13 cellular contexts compared by ENCODE assay signal in genomic region chr1:245969274-245969673, GRCh38.
DNase-seq lines count a peak whose midpoint lies in the region; FAIRE-seq and TF ChIP-seq lines count a peak whose summit lies in the region.
"Had no signal": no experiment of that assay in that cellular context is flagged by ENCODE, and none has a peak within 500 bp of the region (broad histone marks: within the 10 kb centered on the region; RNA-seq: fewer than 3 reads in every experiment).

No MANE protein-coding gene starts in this region.

- H2BK5ac ChIP-seq in H1 (ENCODE audit: low read depth, low read length): no peak overlapping the region

- H3K36me3 ChIP-seq in H1 (ENCODE audit: control insufficient read depth in 2 of 4, insufficient read depth in 4 of 4, low read length in 3 of 4): no peaks in the 10 kb centered on the region
- H3K36me3 ChIP-seq in mesodermal cell (ENCODE audit: control insufficient read depth, insufficient read depth, low read length): no peaks in the 10 kb centered on the region
- H3K36me3 ChIP-seq in suprapubic skin: no peaks in the 10 kb centered on the region
- H3K36me3 ChIP-seq: BLaER1 treated with 17β-estradiol and CSF1 and Interleukin-3, amounts not matched to agents 10 nM and 100 nM; lower lobe of right lung had no signal

- peak overlapping the region; percentile 39; the same call in 1 of the 2 replicates for H2BK12ac ChIP-seq in H1 (ENCODE audit: low read depth, low read length)

- CTCF ChIA-PET in H1 (lab: Charles Lee; ENCODE audit: partially characterized antibody): no interaction called here

- H4K8ac ChIP-seq in H1 (ENCODE audit: extremely low read depth, insufficient read depth, low read length): no peak overlapping the region

- POLR2A ChIA-PET in H1 (lab: Charles Lee; ENCODE audit: partially characterized antibody): interaction anchor here (0.6 kb wide), 1 partner anchor 356 kb away, joined by 3 read pairs; no protein-coding TSS in a partner anchor

- no peaks in the 10 kb centered on the region for H3K27me3 ChIP-seq in H1 (replicated peaks in 1 of 4; ENCODE audit: control insufficient read depth in 3 of 4, extremely low read depth in 1 of 4, insufficient read depth in 3 of 4, low read length in 3 of 4)
- H3K27me3 ChIP-seq in suprapubic skin: no peaks in the 10 kb centered on the region
- H3K27me3 ChIP-seq: BLaER1 treated with 17β-estradiol and CSF1 and Interleukin-3, amounts not matched to agents 10 nM and 100 nM had no signal

- H3K4me3 ChIP-seq in H1 (ENCODE audit: extremely low read depth in 1 of 4, insufficient read depth in 2 of 4, low read depth in 3 of 4, low read length in 4 of 4): no peak overlapping the region
- H3K4me3 ChIP-seq in mesodermal cell (ENCODE audit: extremely low read depth, insufficient read depth, low read length, poor library complexity, severe bottlenecking): no peak overlapping the region
- H3K4me3 ChIP-seq in suprapubic skin: no peak overlapping the region
- H3K4me3 ChIP-seq: BLaER1 treated with 17β-estradiol and CSF1 and Interleukin-3, amounts not matched to agents 10 nM and 100 nM; lower lobe of right lung had no signal

- TF ChIP-seq POLR2A in H1 (IDR thresholded peaks at IDR 0.05; ENCODE audit: control extremely low read depth in 1 of 2, low read depth in 2 of 2, low read length in 2 of 2) (no peak), suprapubic skin (IDR thresholded peaks at IDR 0.05) (no peak)

- peaks cover 2 to 12% (median 6%) of the 10 kb centered on the region in 4 experiments; a peak in 5 of 7 replicates for H3K4me1 ChIP-seq in H1 (replicated peaks in 1 of 4; ENCODE audit: control insufficient read depth in 3 of 4, insufficient read depth in 4 of 4, low read length in 3 of 4)
- H3K4me1 ChIP-seq in mesodermal cell (ENCODE audit: control insufficient read depth, insufficient read depth, low read length, poor library complexity, severe bottlenecking): peaks cover 16% of the 10 kb centered on the region
- no peaks in the 10 kb centered on the region for H3K4me1 ChIP-seq in suprapubic skin
- H3K4me1 ChIP-seq: BLaER1 treated with 17β-estradiol and CSF1 and Interleukin-3, amounts not matched to agents 10 nM and 100 nM; lower lobe of right lung had no signal

- H3K14ac ChIP-seq in H1 (ENCODE audit: insufficient read length): no peak overlapping the region

- no peak overlapping the region for H3K18ac ChIP-seq in H1 (ENCODE audit: extremely low read depth, low read length)

- H3K23me2 ChIP-seq in H1 (ENCODE audit: low read depth, low read length): no peaks in the 10 kb centered on the region

- H4K91ac ChIP-seq in H1 (replicated peaks; ENCODE audit: insufficient read length, low read length): no peak overlapping the region

- no peak overlapping the region for H3K9ac ChIP-seq in H1 (replicated peaks in 1 of 4; ENCODE audit: extremely low read depth in 1 of 4, low read depth in 3 of 4, low read length in 3 of 4)
- H3K9ac ChIP-seq: BLaER1 treated with 17β-estradiol and CSF1 and Interleukin-3, amounts not matched to agents 10 nM and 100 nM had no signal

- TF ChIP-seq CTCF in AG09319 (IDR thresholded peaks at IDR 0.05; ENCODE audit: low read depth, low read length) (no peak), H1 (IDR thresholded peaks at IDR 0.05; ENCODE audit: control extremely low read depth in 1 of 3, insufficient read depth in 1 of 3, low read depth in 1 of 3, low read length in 3 of 3) (no peak), suprapubic skin (IDR thresholded peaks at IDR 0.05) (no peak)

- DNase-seq in AG09319 (ENCODE audit: extremely low read depth, low read depth) (peak; percentile 23), LHCN-M2 (ENCODE audit: low read depth) (peak; percentile 92), H1 (ENCODE audit: low read depth in 1 of 2, low spot score in 2 of 2) (no peak), suprapubic skin (ENCODE audit: low spot score in 2 of 2) (no peak), NAMALWA (ENCODE audit: low spot score) (no peak), D341Med (ENCODE audit: low spot score) (no peak)
- DNase-seq in stimulated activated CD4-positive, alpha-beta T cell treated with anti-CD3 and anti-CD28 coated beads, Interleukin-1b, Interleukin-23, amount 100 ng/mL, for 48 hours: no peak
- DNase-seq: erythroblast, lower lobe of right lung, SHP77 treated with DMSO at 0.1 percent for 48 hours, small intestine had no signal

- no peaks in the 10 kb centered on the region for H3K79me2 ChIP-seq in H1 (ENCODE audit: control insufficient read depth in 1 of 2, insufficient read depth in 2 of 2, low read length in 2 of 2)

- TF ChIP-seq RAD21 in H1 (IDR thresholded peaks at IDR 0.05 in 1 of 2, conservative IDR thresholded peaks at IDR 0.05 in 1 of 2; ENCODE audit: low read depth in 2 of 2, low read length in 2 of 2): no peak

- H3K23ac ChIP-seq in H1 (ENCODE audit: insufficient read length): no peak overlapping the region

- H4K20me1 ChIP-seq in H1 (replicated peaks in 1 of 2; ENCODE audit: control insufficient read depth in 1 of 2, insufficient read depth in 2 of 2, low read length in 2 of 2): no peaks in the 10 kb centered on the region
- H4K20me1 ChIP-seq: BLaER1 treated with 17β-estradiol and CSF1 and Interleukin-3, amounts not matched to agents 10 nM and 100 nM had no signal

- TF ChIP-seq EP300 in H1 (IDR thresholded peaks at IDR 0.05; ENCODE audit: borderline replicate concordance in 1 of 2, low read depth in 2 of 2, low read length in 2 of 2) (no peak), suprapubic skin (IDR thresholded peaks at IDR 0.05) (no peak)

- H2AK5ac ChIP-seq in H1 (ENCODE audit: low read depth, low read length): no peak overlapping the region

- no peak overlapping the region for H4K5ac ChIP-seq in H1 (ENCODE audit: insufficient read length, low read depth, low read length)

- H3K4me2 ChIP-seq in H1 (ENCODE audit: insufficient read depth in 1 of 2, low read depth in 2 of 2, low read length in 2 of 2): no peak overlapping the region; a peak in 1 of 4 replicates
- H3K4me2 ChIP-seq: BLaER1 treated with 17β-estradiol and CSF1 and Interleukin-3, amounts not matched to agents 10 nM and 100 nM had no signal

- no peaks in the 10 kb centered on the region for H3K9me3 ChIP-seq in H1 (ENCODE audit: insufficient read depth in 2 of 2, low read depth in 1 of 2, low read length in 1 of 2)
- H3K9me3 ChIP-seq in mesodermal cell (ENCODE audit: control insufficient read depth, low read length): no peaks in the 10 kb centered on the region
- H3K9me3 ChIP-seq in suprapubic skin: no peaks in the 10 kb centered on the region
- H3K9me3 ChIP-seq: lower lobe of right lung had no signal

- H2BK15ac ChIP-seq in H1 (ENCODE audit: low read length): no peak overlapping the region; the same call in 1 of the 2 replicates

- H3K56ac ChIP-seq in H1 (replicated peaks; ENCODE audit: insufficient read length, low read depth, low read length): no peak overlapping the region

- H3K4ac ChIP-seq in H1 (replicated peaks; ENCODE audit: insufficient read length, low read depth, low read length): no peak overlapping the region

- WGBS in H1 (ENCODE audit: extremely low coverage in 1 of 2, insufficient coverage in 1 of 2, insufficient read length in 1 of 2, insufficient replicate concordance in 2 of 2, low coverage in 1 of 2, low lambda C conversion rate in 2 of 2, missing lambda C conversion rate in 1 of 2), 2 experiments: 71% methylated on average over 3 of the region's 3 CpGs; no CpG with 5 or more reads in 1 of the 2 experiments
- 61 to 75% methylated on average over 1 to 3 of the region's 3 CpGs for WGBS in mesodermal cell (ENCODE audit: insufficient coverage in 2 of 2), 2 experiments
- WGBS in suprapubic skin: 50% methylated on average over 3 of the region's 3 CpGs

- FAIRE-seq in H1 (lab: Jason Lieb, UNC): no peak
- FAIRE-seq: small intestine had no signal

- H2BK20ac ChIP-seq in H1 (ENCODE audit: low read length): no peak overlapping the region

- no peak overlapping the region for H2BK120ac ChIP-seq in H1 (replicated peaks; ENCODE audit: low read depth, low read length)

- H3K27ac ChIP-seq in H1 (ENCODE audit: low read depth, low read length) (no peak overlapping the region), mesodermal cell (ENCODE audit: low read depth, low read length, severe bottlenecking) (peak overlapping the region; percentile 76), suprapubic skin (no peak overlapping the region)
- H3K27ac ChIP-seq: BLaER1 treated with 17β-estradiol and CSF1 and Interleukin-3, amounts not matched to agents 10 nM and 100 nM; lower lobe of right lung had no signal

- H2AFZ ChIP-seq in H1 (ENCODE audit: low read length): no peak overlapping the region

- no peaks in the 10 kb centered on the region for H3K79me1 ChIP-seq in H1 (ENCODE audit: low read depth, low read length)

TF ChIP-seq in H1, 55 proteins besides CTCF, POLR2A, EP300 and RAD21:
- no peak for TF ChIP-seq RBBP5 (IDR thresholded peaks at IDR 0.05; ENCODE audit: borderline replicate concordance, low read depth, low read length)
- TF ChIP-seq SP2 (IDR thresholded peaks at IDR 0.05; ENCODE audit: low read length): no peak
- TF ChIP-seq ATF3 (IDR thresholded peaks at IDR 0.05; ENCODE audit: insufficient read depth, low read depth, low read length): no peak
- TF ChIP-seq POLR2AphosphoS5 (IDR thresholded peaks at IDR 0.05; ENCODE audit: low read depth, low read length): no peak
- TF ChIP-seq CREB1 (IDR thresholded peaks at IDR 0.05): no peak
- no peak for TF ChIP-seq SRF (IDR thresholded peaks at IDR 0.05; ENCODE audit: low read depth, low read length)
- no peak for TF ChIP-seq BRCA1 (IDR thresholded peaks at IDR 0.05; ENCODE audit: low read depth, low read length)
- TF ChIP-seq SIRT6 (IDR thresholded peaks at IDR 0.05; ENCODE audit: low read length): no peak
- no peak for TF ChIP-seq SP1 (IDR thresholded peaks at IDR 0.05; ENCODE audit: low read depth, low read length)
- TF ChIP-seq EGR1 (IDR thresholded peaks at IDR 0.05; ENCODE audit: borderline replicate concordance, low read depth, low read length): no peak
- no peak for TF ChIP-seq TEAD4 (IDR thresholded peaks at IDR 0.05; ENCODE audit: low read depth, low read length)
- no peak for TF ChIP-seq CHD1 (IDR thresholded peaks at IDR 0.05; ENCODE audit: low read depth, low read length)
- no peak for TF ChIP-seq GTF2F1 (IDR thresholded peaks at IDR 0.05; ENCODE audit: borderline replicate concordance, low read depth, low read length)
- TF ChIP-seq RXRA (IDR thresholded peaks at IDR 0.05; ENCODE audit: insufficient read depth, low read depth, low read length): no peak

Comparison
In these comparisons a context has a peak if more than half of its experiments do, and no peak if none do; other contexts are left out.
1. DNase-seq: peak in AG09319 (single experiment) and LHCN-M2 (single experiment); none in H1 (0 of 2), suprapubic skin (0 of 2), stimulated activated CD4-positive, alpha-beta T cell treated with anti-CD3 and anti-CD28 coated beads, Interleukin-1b, Interleukin-23, amount 100 ng/mL, for 48 hours (single experiment), NAMALWA (single experiment) and D341Med (single experiment).